1 cellular context compared by ENCODE assay signal in genomic region chr19:46732966-46733692, GRCh38.
A peak's percentile ranks its signal among the peaks of the same experiment; 100 is the strongest.
TF ChIP-seq lines count a peak whose summit lies in the region.

No MANE protein-coding gene starts in this region.

TF ChIP-seq in K562, 482 proteins besides CTCF, POLR2A, EP300 and RAD21:
- TF ChIP-seq POLR2G (IDR thresholded peaks at IDR 0.05; ENCODE audit: low read depth, low read length) (0 out of 2 replicates have a peak, but pooled peaks have one; percentile 21), RAD51 (IDR thresholded peaks at IDR 0.05; ENCODE audit: borderline replicate concordance, low read depth) (no peak), ATF7 (IDR thresholded peaks at IDR 0.05) (no peak), FOSL1 (tag; conservative IDR thresholded peaks at IDR 0.05) (peak; percentile 48), SUPT5H (IDR thresholded peaks at IDR 0.05) (no peak), ZNF316 (IDR thresholded peaks at IDR 0.05) (0 out of 2 replicates have a peak, but pooled peaks have one; percentile 13), RBM22 (IDR thresholded peaks at IDR 0.05; ENCODE audit: low read depth, low read length, poor library complexity, severe bottlenecking) (no peak), ZBTB33 (CRISPR knock-in tag; IDR thresholded peaks at IDR 0.05) (peak; percentile 81), ELF2 (CRISPR knock-in tag; IDR thresholded peaks at IDR 0.05) (no peak), SETDB1 (IDR thresholded peaks at IDR 0.05; ENCODE audit: low read length) (no peak), ATF3 (IDR thresholded peaks at IDR 0.05) (peak; percentile 56), ATF3 (CRISPR knock-in tag; conservative IDR thresholded peaks at IDR 0.05) (no peak), JUND (IDR thresholded peaks at IDR 0.05; ENCODE audit: borderline replicate concordance, low read depth, low read length) (0 out of 2 replicates have a peak, but pooled peaks have one; percentile 36), JUND (tag; IDR thresholded peaks at IDR 0.05; ENCODE audit: borderline replicate concordance, low read depth, low read length) (no peak), FIP1L1 (IDR thresholded peaks at IDR 0.05; ENCODE audit: low read depth, low read length, poor library complexity, severe bottlenecking) (no peak), JUN (IDR thresholded peaks at IDR 0.05; ENCODE audit: borderline replicate concordance, low read depth, low read length) (0 out of 2 replicates have a peak, but pooled peaks have one; percentile 13), JUN (CRISPR knock-in tag; IDR thresholded peaks at IDR 0.05; ENCODE audit: borderline replicate concordance) (no peak), ZNF785 (CRISPR knock-in tag; IDR thresholded peaks at IDR 0.05) (no peak), ZNF165 (CRISPR knock-in tag; IDR thresholded peaks at IDR 0.05; ENCODE audit: borderline replicate concordance) (no peak)
